In genomic region chr12:8031872-8032241, GRCh38 we compare ENCODE assay signal across 8 cellular contexts. TPM values are rescaled to one million over a fixed set of nuclear protein-coding genes. Genes with fewer than 3 reads are reported as not detected.
DNase-seq lines count a peak whose midpoint lies in the region; ATAC-seq and TF ChIP-seq lines count a peak whose summit lies in the region.

No MANE protein-coding gene starts in this region.

- H3K9me3 ChIP-seq in heart right ventricle: no peaks in the 10 kb centered on the region
- no peaks in the 10 kb centered on the region for H3K9me3 ChIP-seq in aorta (ENCODE audit: control insufficient read depth, low read length)

- peak in 1 of 2 donors; percentile 28 for DNase-seq in heart right ventricle
- no peak for DNase-seq in left cardiac atrium
- DNase-seq in astrocyte of the spinal cord (ENCODE audit: low read depth, low spot score): no peak
- DNase-seq in mesendoderm: no peak
- no peak for DNase-seq in aorta
- DNase-seq in NCI-H82 (lab: John Stamatoyannopoulos, UW): no peak
- DNase-seq in dermis blood vessel endothelial cell: no peak

- peak overlapping the region; percentile 45 for H3K4me2 ChIP-seq in mesendoderm (ENCODE audit: low read length)

- no peak overlapping the region for H3K4ac ChIP-seq in mesendoderm (ENCODE audit: low read depth, low read length)

- intact Hi-C loops in heart right ventricle (cut with DNase I) (loop anchor here in 1 of 10 donors (5.0 kb wide), 1 partner anchor 50 kb away; the partner anchor contains the start of gene NECAP1), left cardiac atrium (cut with DNase I) (no loop called here), aorta (cut with DNase I) (loop anchor here in 1 of 2 donors (2.0 to 5.0 kb wide), 2 partner anchors 61 to 670 kb away; no protein-coding TSS in a partner anchor)

- WGBS in heart right ventricle, 2 donors: 38 to 41% methylated on average over 5 of the region's 5 CpGs
- WGBS in mesendoderm (ENCODE audit: extremely low coverage, insufficient coverage, low lambda C conversion rate): no CpG with 5 or more reads among the region's 5 CpGs
- 40 to 44% methylated on average over 5 of the region's 5 CpGs for WGBS in aorta, 2 donors

- no peak overlapping the region for H4K5ac ChIP-seq in mesendoderm (ENCODE audit: low read length)

- H3K27me3 ChIP-seq in heart right ventricle (no peaks in the 10 kb centered on the region), mesendoderm (ENCODE audit: insufficient read depth, low read length, poor library complexity) (no peaks in the 10 kb centered on the region), aorta (ENCODE audit: control insufficient read depth in 1 of 2, insufficient read depth in 2 of 2, low read length in 1 of 2) (no peaks in the 10 kb centered on the region)

- no peaks in the 10 kb centered on the region for H3K36me3 ChIP-seq in heart right ventricle
- H3K36me3 ChIP-seq in mesendoderm (ENCODE audit: control insufficient read depth, insufficient read depth, low read length): no peaks in the 10 kb centered on the region
- H3K36me3 ChIP-seq in aorta (ENCODE audit: control insufficient read depth in 1 of 2, insufficient read depth in 2 of 2, low read length in 1 of 2): no peaks in the 10 kb centered on the region

- TF ChIP-seq CTCF in heart right ventricle (IDR thresholded peaks at IDR 0.05): no peak
- no peak for TF ChIP-seq CTCF in astrocyte of the spinal cord (IDR thresholded peaks at IDR 0.05; ENCODE audit: low read depth, low read length)

- H3K4me3 ChIP-seq in heart right ventricle (peak overlapping the region; percentile 32 to 99 (median 85)), astrocyte of the spinal cord (ENCODE audit: low read depth, low read length) (peak overlapping the region; percentile 93), mesendoderm (ENCODE audit: low read length) (peak overlapping the region; percentile 67), aorta (ENCODE audit: low read length in 2 of 2) (peak overlapping the region; percentile 67 to 99)

- H3K56ac ChIP-seq in mesendoderm (ENCODE audit: low read length): peak overlapping the region; percentile 92

- H3K9ac ChIP-seq in mesendoderm (ENCODE audit: low read length): peak overlapping the region; percentile 79

- in situ Hi-C loops in astrocyte of the spinal cord (cut with HindIII; ENCODE audit: low sequenced_read_pairs): no loop called here

- H2BK5ac ChIP-seq in mesendoderm (ENCODE audit: low read length): no peak overlapping the region

- H3K27ac ChIP-seq in heart right ventricle (peak overlapping the region; percentile 78 to 99 (median 98)), mesendoderm (ENCODE audit: low read depth, low read length) (no peak overlapping the region), aorta (ENCODE audit: low read depth in 1 of 2, low read length in 2 of 2) (peak overlapping the region; percentile 60 to 77)

- ATAC-seq in heart right ventricle (no peak), left cardiac atrium (no peak), aorta (ENCODE audit: low FRiP score) (no peak), GM21515 (IDR thresholded peaks at IDR 0.05; ENCODE audit: unreplicated experiment) (no peak)

- no peak overlapping the region for H2BK120ac ChIP-seq in mesendoderm (ENCODE audit: low read depth, low read length)

- H3K79me1 ChIP-seq in mesendoderm (ENCODE audit: low read length): peaks cover 11% of the 10 kb centered on the region

- no peak overlapping the region for H2AK5ac ChIP-seq in mesendoderm (ENCODE audit: low read length)

- no peak overlapping the region for H3K23ac ChIP-seq in mesendoderm (ENCODE audit: low read length)

- H3K79me2 ChIP-seq in mesendoderm (ENCODE audit: control insufficient read depth, insufficient read depth, low read length): peaks cover 7% of the 10 kb centered on the region

- H3K4me1 ChIP-seq in heart right ventricle: peaks cover 11 to 55% (median 41%) of the 10 kb centered on the region in 9 donors
- peaks cover 27% of the 10 kb centered on the region for H3K4me1 ChIP-seq in mesendoderm (ENCODE audit: control insufficient read depth, low read depth, low read length)
- H3K4me1 ChIP-seq in aorta (ENCODE audit: control insufficient read depth in 1 of 2, insufficient read depth in 2 of 2, low read length in 2 of 2): peaks cover 2 to 6% of the 10 kb centered on the region in 2 donors

- no peak overlapping the region for H2BK15ac ChIP-seq in mesendoderm (replicated peaks; ENCODE audit: low read depth)

- H4K8ac ChIP-seq in mesendoderm (ENCODE audit: low read depth, low read length): no peak overlapping the region

- H3K18ac ChIP-seq in mesendoderm (ENCODE audit: low read length): no peak overlapping the region

RNA-seq across cellular contexts. Expression of gene FOXJ2, which starts 0.7 kb away (rescaled TPM):
- total RNA-seq in heart right ventricle (10 to 100 TPM; 22.1 to 29.4 (median 24.6) TPM), left cardiac atrium (10 to 100 TPM; 18.9 to 19.5 TPM), aorta (10 to 100 TPM; 29.8 to 32.1 TPM), dermis blood vessel endothelial cell (4.9 and 7.4 TPM in 2 replicates)
- polyA plus RNA-seq in heart right ventricle (1 to 10 TPM; 8.7 to 9.3 TPM), aorta (10 to 100 TPM in 1 of 2 donors, 1 to 10 TPM in 1; 6.0 to 12.1 TPM)
- 6.4 TPM for polyA plus RNA-seq in mesendoderm (2013, experiment 1 of 2)
- polyA plus RNA-seq in mesendoderm (2013, experiment 2 of 2): 6.6 TPM

RNA-seq across cellular contexts. Expression of gene C3AR1, which starts 34.3 kb away (rescaled TPM):
- total RNA-seq in heart right ventricle (10 to 100 TPM in 1 of 10 donors, 1 to 10 TPM in 9; 1.1 to 26.5 (median 3.8) TPM), left cardiac atrium (10 to 100 TPM; 10.4 to 22.0 TPM), aorta (10 to 100 TPM; 23.4 to 39.8 TPM), dermis blood vessel endothelial cell (0.09 TPM in 1 of 2 replicates, not detected in the other)
- polyA plus RNA-seq in heart right ventricle (1 to 10 TPM; 2.1 to 4.4 TPM), aorta (10 to 100 TPM in 1 of 2 donors, 1 to 10 TPM in 1; 4.8 to 23.9 TPM)
- not detected for polyA plus RNA-seq in mesendoderm (2013, experiment 1 of 2)
- not detected for polyA plus RNA-seq in mesendoderm (2013, experiment 2 of 2)

RNA-seq across cellular contexts. Expression of gene NECAP1, which starts 50.2 kb away (rescaled TPM):
- 10 to 100 TPM; 15.4 to 25.6 (median 19.6) TPM for total RNA-seq in heart right ventricle
- polyA plus RNA-seq in heart right ventricle: 10 to 100 TPM; 13.9 to 14.2 TPM
- total RNA-seq in left cardiac atrium: 10 to 100 TPM; 21.2 to 28.8 TPM
- polyA plus RNA-seq in mesendoderm (2013, experiment 1 of 2): 16.1 TPM
- polyA plus RNA-seq in mesendoderm (2013, experiment 2 of 2): 16.1 TPM
- 10 to 100 TPM; 29.6 to 33.2 TPM for total RNA-seq in aorta
- polyA plus RNA-seq in aorta: 10 to 100 TPM; 13.6 to 20.1 TPM
- 45.6 and 59.1 TPM in 2 replicates for total RNA-seq in dermis blood vessel endothelial cell
